In the genomic region with DNA sequence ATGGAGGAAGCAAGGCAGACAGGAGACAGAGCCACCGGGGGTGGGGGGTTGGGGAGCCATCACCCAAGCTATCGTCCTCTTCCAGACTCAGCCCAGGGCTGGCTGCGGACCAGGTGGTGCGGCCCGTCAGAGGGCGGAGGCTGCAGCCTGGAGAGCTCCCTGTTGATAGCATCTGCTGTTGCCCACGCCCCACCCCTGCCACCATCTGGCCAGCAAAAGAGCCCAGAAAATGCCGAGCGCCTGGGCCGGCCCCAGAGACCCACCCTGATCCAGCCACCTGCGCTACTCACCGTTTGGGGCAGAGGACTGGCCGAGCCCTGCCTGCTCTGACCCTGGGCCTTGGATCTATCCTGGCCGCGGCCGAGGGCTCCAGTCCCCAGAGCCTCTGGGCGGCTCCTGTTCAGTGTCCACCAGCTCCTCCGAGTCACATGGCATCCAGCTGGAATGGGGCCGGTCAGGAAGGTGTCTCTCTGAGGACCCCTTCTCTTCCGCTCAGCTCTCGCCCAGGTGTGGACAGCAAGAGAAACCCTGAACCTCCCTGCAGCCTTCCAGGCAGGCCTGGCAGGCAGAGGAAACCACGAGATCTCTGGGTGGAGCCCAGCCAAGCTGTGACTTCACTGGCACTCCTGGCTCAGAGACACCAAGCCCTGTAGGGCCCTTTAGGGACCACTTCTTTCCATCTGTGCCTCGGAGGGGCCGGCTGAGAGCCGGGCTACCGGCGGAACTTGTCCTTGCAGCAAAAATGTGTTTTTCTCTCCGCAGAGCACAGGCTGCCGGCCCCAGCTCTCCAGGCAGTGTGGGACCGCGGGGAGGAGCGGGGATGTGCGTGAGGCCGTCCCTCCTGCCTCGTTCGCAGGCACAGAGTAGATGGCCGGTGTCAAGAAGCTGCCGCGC, we compare ENCODE assay signal across 1 cellular context.
TF ChIP-seq lines count a peak whose summit lies in the region.

A gene with protein sequence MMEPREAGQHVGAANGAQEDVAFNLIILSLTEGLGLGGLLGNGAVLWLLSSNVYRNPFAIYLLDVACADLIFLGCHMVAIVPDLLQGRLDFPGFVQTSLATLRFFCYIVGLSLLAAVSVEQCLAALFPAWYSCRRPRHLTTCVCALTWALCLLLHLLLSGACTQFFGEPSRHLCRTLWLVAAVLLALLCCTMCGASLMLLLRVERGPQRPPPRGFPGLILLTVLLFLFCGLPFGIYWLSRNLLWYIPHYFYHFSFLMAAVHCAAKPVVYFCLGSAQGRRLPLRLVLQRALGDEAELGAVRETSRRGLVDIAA (minus strand): TSS at position 567 of the 894 bp plus-strand sequence. CDS start 3,618 bp downstream, outside the sequence.

TF ChIP-seq in K562, 482 proteins besides CTCF, POLR2A, EP300 and RAD21 (continued from another document and continues in another):
- TF ChIP-seq IRF9 (tag; IDR thresholded peaks at IDR 0.05) (no peak), ZNF239 (CRISPR knock-in tag; IDR thresholded peaks at IDR 0.05) (no peak), PRDM10 (IDR thresholded peaks at IDR 0.05; ENCODE audit: partially characterized antibody) (peak; percentile 57), MAFF (IDR thresholded peaks at IDR 0.05; ENCODE audit: low read length) (no peak), ZBED1 (IDR thresholded peaks at IDR 0.05) (no peak), SRSF1 (IDR thresholded peaks at IDR 0.05; ENCODE audit: low read depth, low read length) (no peak), SPI1 (IDR thresholded peaks at IDR 0.05; ENCODE audit: borderline replicate concordance, low read depth, low read length) (no peak), ETS2 (tag; IDR thresholded peaks at IDR 0.05; ENCODE audit: borderline replicate concordance, poor library complexity, severe bottlenecking) (no peak), CTBP1 (IDR thresholded peaks at IDR 0.05; ENCODE audit: borderline replicate concordance) (peak; percentile 82), ZNF79 (CRISPR knock-in tag; IDR thresholded peaks at IDR 0.05; ENCODE audit: low read depth) (no peak), SMARCA4 (IDR thresholded peaks at IDR 0.05) (no peak), ZBTB1 (CRISPR knock-in tag; IDR thresholded peaks at IDR 0.05; ENCODE audit: borderline replicate concordance, low read depth) (no peak), NCOR1 (IDR thresholded peaks at IDR 0.05) (peak; percentile 84), COPS2 (conservative IDR thresholded peaks at IDR 0.05) (no peak), ZNF274 (IDR thresholded peaks at IDR 0.05; ENCODE audit: borderline replicate concordance, low read depth, low read length) (0 out of 2 replicates have a peak, but pooled peaks have one; percentile 42), CAMTA2 (CRISPR knock-in tag; conservative IDR thresholded peaks at IDR 0.05) (no peak), THRAP3 (IDR thresholded peaks at IDR 0.05; ENCODE audit: borderline replicate concordance) (no peak), YY1 (IDR thresholded peaks at IDR 0.05; ENCODE audit: borderline replicate concordance in 1 of 3, control insufficient read depth in 1 of 3, extremely low read depth in 1 of 3, insufficient read depth in 3 of 3, insufficient read length in 1 of 3, insufficient replicate concordance in 2 of 3, low read depth in 1 of 3, low read length in 2 of 3) (peak in 1 of 3 experiments; percentile 28), ZNF263 (CRISPR knock-in tag; IDR thresholded peaks at IDR 0.05; ENCODE audit: borderline replicate concordance) (peak; percentile 90), ZNF717 (CRISPR knock-in tag; IDR thresholded peaks at IDR 0.05) (no peak), KDM4B (IDR thresholded peaks at IDR 0.05; ENCODE audit: borderline replicate concordance in 2 of 2, low read depth in 1 of 2) (no peak), HES1 (IDR thresholded peaks at IDR 0.05; ENCODE audit: low read depth) (no peak), ZNF57 (CRISPR knock-in tag; IDR thresholded peaks at IDR 0.05) (no peak), ZNF696 (CRISPR knock-in tag; conservative IDR thresholded peaks at IDR 0.05) (no peak), ETS1 (conservative IDR thresholded peaks at IDR 0.05; ENCODE audit: control insufficient read depth, low read depth, low read length) (peak; percentile 64; the same call in 1 of the 2 replicates), ZNF764 (CRISPR knock-in tag; IDR thresholded peaks at IDR 0.05; ENCODE audit: low read depth) (no peak), MCM7 (IDR thresholded peaks at IDR 0.05) (no peak), MTA2 (IDR thresholded peaks at IDR 0.05; ENCODE audit: low read depth) (peak; percentile 40; the same call in 1 of the 2 replicates), IFI16 (CRISPR knock-in tag; IDR thresholded peaks at IDR 0.05) (no peak), KLF6 (CRISPR knock-in tag; IDR thresholded peaks at IDR 0.05; ENCODE audit: borderline replicate concordance) (no peak), RBM17 (IDR thresholded peaks at IDR 0.05; ENCODE audit: borderline replicate concordance, low read depth, low read length) (no peak), NCOA1 (IDR thresholded peaks at IDR 0.05; ENCODE audit: low read depth) (no peak), ZBTB8A (IDR thresholded peaks at IDR 0.05; ENCODE audit: partially characterized antibody) (no peak), NFRKB (IDR thresholded peaks at IDR 0.05; ENCODE audit: low read depth) (no peak), CXXC5 (CRISPR knock-in tag; IDR thresholded peaks at IDR 0.05) (peak; percentile 56), RB1 (IDR thresholded peaks at IDR 0.05; ENCODE audit: low read depth) (no peak), ZNF699 (CRISPR knock-in tag; IDR thresholded peaks at IDR 0.05; ENCODE audit: insufficient replicate concordance) (no peak), TCF3 (CRISPR knock-in tag; IDR thresholded peaks at IDR 0.05) (peak; percentile 88)
- TF ChIP-seq, protein P1, sequence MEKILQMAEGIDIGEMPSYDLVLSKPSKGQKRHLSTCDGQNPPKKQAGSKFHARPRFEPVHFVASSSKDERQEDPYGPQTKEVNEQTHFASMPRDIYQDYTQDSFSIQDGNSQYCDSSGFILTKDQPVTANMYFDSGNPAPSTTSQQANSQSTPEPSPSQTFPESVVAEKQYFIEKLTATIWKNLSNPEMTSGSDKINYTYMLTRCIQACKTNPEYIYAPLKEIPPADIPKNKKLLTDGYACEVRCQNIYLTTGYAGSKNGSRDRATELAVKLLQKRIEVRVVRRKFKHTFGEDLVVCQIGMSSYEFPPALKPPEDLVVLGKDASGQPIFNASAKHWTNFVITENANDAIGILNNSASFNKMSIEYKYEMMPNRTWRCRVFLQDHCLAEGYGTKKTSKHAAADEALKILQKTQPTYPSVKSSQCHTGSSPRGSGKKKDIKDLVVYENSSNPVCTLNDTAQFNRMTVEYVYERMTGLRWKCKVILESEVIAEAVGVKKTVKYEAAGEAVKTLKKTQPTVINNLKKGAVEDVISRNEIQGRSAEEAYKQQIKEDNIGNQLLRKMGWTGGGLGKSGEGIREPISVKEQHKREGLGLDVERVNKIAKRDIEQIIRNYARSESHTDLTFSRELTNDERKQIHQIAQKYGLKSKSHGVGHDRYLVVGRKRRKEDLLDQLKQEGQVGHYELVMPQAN (IDR thresholded peaks at IDR 0.05; ENCODE audit: borderline replicate concordance): no peak
- TF ChIP-seq, protein P2, sequence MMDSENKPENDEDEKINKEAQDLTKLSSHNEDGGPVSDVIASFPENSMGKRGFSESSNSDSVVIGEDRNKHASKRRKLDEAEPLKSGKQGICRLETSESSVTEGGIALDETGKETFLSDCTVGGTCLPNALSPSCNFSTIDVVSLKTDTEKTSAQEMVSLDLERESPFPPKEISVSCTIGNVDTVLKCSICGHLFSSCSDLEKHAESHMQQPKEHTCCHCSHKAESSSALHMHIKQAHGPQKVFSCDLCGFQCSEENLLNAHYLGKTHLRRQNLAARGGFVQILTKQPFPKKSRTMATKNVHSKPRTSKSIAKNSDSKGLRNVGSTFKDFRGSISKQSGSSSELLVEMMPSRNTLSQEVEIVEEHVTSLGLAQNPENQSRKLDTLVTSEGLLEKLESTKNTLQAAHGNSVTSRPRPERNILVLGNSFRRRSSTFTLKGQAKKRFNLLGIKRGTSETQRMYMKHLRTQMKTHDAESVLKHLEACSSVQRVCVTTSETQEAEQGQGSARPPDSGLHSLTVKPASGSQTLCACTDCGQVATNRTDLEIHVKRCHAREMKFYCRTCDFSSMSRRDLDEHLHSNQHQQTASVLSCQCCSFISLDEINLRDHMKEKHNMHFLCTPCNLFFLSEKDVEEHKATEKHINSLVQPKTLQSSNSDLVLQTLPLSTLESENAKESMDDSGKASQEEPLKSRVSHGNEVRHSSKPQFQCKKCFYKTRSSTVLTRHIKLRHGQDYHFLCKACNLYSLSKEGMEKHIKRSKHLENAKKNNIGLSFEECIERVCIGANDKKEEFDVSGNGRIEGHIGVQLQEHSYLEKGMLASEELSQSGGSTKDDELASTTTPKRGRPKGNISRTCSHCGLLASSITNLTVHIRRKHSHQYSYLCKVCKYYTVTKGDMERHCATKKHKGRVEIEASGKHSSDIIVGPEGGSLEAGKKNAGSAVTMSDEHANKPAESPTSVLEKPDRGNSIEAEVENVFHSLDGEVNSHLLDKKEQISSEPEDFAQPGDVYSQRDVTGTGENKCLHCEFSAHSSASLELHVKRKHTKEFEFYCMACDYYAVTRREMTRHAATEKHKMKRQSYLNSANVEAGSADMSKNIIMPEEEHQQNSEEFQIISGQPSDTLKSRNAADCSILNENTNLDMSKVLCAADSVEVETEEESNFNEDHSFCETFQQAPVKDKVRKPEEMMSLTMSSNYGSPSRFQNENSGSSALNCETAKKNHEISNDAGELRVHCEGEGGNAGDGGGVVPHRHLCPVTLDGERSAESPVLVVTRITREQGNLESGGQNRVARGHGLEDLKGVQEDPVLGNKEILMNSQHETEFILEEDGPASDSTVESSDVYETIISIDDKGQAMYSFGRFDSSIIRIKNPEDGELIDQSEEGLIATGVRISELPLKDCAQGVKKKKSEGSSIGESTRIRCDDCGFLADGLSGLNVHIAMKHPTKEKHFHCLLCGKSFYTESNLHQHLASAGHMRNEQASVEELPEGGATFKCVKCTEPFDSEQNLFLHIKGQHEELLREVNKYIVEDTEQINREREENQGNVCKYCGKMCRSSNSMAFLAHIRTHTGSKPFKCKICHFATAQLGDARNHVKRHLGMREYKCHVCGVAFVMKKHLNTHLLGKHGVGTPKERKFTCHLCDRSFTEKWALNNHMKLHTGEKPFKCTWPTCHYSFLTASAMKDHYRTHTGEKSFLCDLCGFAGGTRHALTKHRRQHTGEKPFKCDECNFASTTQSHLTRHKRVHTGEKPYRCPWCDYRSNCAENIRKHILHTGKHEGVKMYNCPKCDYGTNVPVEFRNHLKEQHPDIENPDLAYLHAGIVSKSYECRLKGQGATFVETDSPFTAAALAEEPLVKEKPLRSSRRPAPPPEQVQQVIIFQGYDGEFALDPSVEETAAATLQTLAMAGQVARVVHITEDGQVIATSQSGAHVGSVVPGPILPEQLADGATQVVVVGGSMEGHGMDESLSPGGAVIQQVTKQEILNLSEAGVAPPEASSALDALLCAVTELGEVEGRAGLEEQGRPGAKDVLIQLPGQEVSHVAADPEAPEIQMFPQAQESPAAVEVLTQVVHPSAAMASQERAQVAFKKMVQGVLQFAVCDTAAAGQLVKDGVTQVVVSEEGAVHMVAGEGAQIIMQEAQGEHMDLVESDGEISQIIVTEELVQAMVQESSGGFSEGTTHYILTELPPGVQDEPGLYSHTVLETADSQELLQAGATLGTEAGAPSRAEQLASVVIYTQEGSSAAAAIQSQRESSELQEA (IDR thresholded peaks at IDR 0.05; ENCODE audit: low read depth): no peak
